ENCODE assay signal across 11 cellular contexts in the genomic region with DNA sequence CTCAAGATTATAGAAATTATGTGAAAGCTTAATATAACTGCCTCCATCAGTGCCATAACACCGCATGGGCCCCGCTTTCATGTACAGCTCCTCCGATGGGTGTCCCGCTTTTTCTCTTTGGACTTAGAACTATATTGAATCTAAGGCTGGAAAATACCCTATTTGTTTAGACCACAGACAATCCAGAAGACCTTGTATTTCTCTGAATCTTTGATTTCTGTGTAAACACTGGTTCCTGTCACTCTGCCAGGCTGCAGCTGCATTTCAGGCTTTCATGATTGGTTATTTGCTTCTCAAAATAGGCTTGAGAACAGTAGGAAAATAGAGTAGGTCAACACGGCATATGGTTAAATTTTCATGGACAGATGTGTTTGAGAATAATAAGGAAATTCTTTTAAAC.
"Had no signal": no experiment of that assay in that cellular context is flagged by ENCODE, and none has a peak within 500 bp of the region (broad histone marks: within the 10 kb centered on the region; RNA-seq: fewer than 3 reads in every experiment).

No MANE protein-coding gene starts in this region.

- DNase-seq: activated CD4-positive, alpha-beta T cell treated with anti-CD3 and anti-CD28 coated beads, Interleukin-2, amount 10 ng/mL, durations not matched to agents 7 days and 5 days; activated CD4-positive, CD25-positive, alpha-beta regulatory T cell; activated CD8-positive, alpha-beta memory T cell treated with anti-CD3 and anti-CD28 coated beads for 24 hours; activated naive CD4-positive, alpha-beta T cell treated with anti-CD3 and anti-CD28 coated beads, Interleukin-2, amount 10 ng/mL, durations not matched to agents 7 days and 5 days; effector memory CD4-positive, alpha-beta T cell; naive thymus-derived CD4-positive, alpha-beta T cell; right cardiac atrium; trophoblast cell had no signal

- ATAC-seq: activated T-helper 17 cell treated with anti-CD3 and anti-CD28 coated beads, Interleukin-2, amount 50 U/mL, for 72 hours; gastroesophageal sphincter; naive thymus-derived CD4-positive, alpha-beta T cell; right cardiac atrium; stimulated activated memory B cell treated with anti-CD40 and anti-IgM and Interleukin-4, amounts not matched to agents 10 μg/mL and 1 μg/mL and 100 μg/mL, for 72 hours had no signal
